Comparison of ENCODE assay signal across 8 cellular contexts in the genomic region with DNA sequence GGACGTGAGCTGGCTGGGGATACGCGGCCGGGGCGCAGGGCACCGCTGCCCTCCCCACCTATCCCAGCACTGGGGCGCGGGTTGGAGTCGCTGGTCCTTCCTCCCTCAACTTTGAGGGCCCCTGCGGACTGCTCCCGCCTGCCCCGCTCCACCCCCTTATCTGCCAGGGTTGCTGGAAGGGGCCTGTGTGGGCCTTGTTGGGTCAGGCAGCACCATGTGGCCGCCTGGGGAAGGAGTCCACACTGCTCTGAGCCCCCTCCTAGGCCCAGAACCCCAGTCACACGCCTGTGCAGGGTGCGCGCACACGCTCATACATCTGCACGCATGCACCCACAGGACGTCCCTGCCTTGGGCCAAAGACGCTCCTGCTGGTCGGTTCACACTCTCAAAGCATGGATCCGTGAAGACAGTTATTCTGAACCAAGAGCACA. TPM values are rescaled to one million over a fixed set of nuclear protein-coding genes. Genes with fewer than 3 reads are reported as not detected.
DNase-seq lines count a peak whose midpoint lies in the region; ATAC-seq and TF ChIP-seq lines count a peak whose summit lies in the region.

No MANE protein-coding gene starts in this region.

- no peaks in the 10 kb centered on the region for H3K79me2 ChIP-seq in PC-9 (ENCODE audit: low read depth)

- TF ChIP-seq EP300 in transverse colon (IDR thresholded peaks at IDR 0.05; ENCODE audit: low read depth): no peak

- WGBS in transverse colon (ENCODE audit: low coverage in 1 of 2), 2 donors: 20% methylated on average over 21 of the region's 22 CpGs; no CpG with 5 or more reads in 1 of the 2 donors

- H3K27ac Mint-ChIP-seq in activated CD4-positive, alpha-beta T cell treated with anti-CD3 and anti-CD28 coated beads, Interleukin-2, amount 10 ng/mL, durations not matched to agents 7 days and 5 days: no peak overlapping the region
- no peak overlapping the region for H3K27ac Mint-ChIP-seq in central memory CD8-positive, alpha-beta T cell (ENCODE audit: low read depth)
- no peak overlapping the region for H3K27ac Mint-ChIP-seq in memory B cell

- ATAC-seq in central memory CD8-positive, alpha-beta T cell (replicated peaks; ENCODE audit: extremely low read depth, poor library complexity, severe bottlenecking): no peak
- no peak for ATAC-seq in memory B cell (ENCODE audit: low read depth)

- H3K36me3 ChIP-seq in transverse colon: no peaks in the 10 kb centered on the region
- H3K36me3 ChIP-seq in PC-9 (ENCODE audit: low read depth): no peaks in the 10 kb centered on the region
- no peaks in the 10 kb centered on the region for H3K36me3 ChIP-seq in effector memory CD4-positive, alpha-beta T cell (ENCODE audit: control insufficient read depth, insufficient read depth, low read length)

- H3K4me2 ChIP-seq in PC-9: no peak overlapping the region

- H3K4me1 Mint-ChIP-seq in activated CD4-positive, alpha-beta T cell treated with anti-CD3 and anti-CD28 coated beads, Interleukin-2, amount 10 ng/mL, durations not matched to agents 7 days and 5 days: peaks cover 2% of the 10 kb centered on the region
- peaks cover 3% of the 10 kb centered on the region for H3K4me1 Mint-ChIP-seq in central memory CD8-positive, alpha-beta T cell
- no peaks in the 10 kb centered on the region for H3K4me1 Mint-ChIP-seq in memory B cell

- peaks cover 0 to 8% (median 1%) of the 10 kb centered on the region in 4 donors for H3K4me1 ChIP-seq in transverse colon
- no peaks in the 10 kb centered on the region for H3K4me1 ChIP-seq in PC-9 (replicated peaks; ENCODE audit: insufficient read depth)
- peaks cover 5% of the 10 kb centered on the region for H3K4me1 ChIP-seq in effector memory CD4-positive, alpha-beta T cell (ENCODE audit: control insufficient read depth, insufficient read depth, low read length, poor library complexity, severe bottlenecking)

- no peak for TF ChIP-seq POLR2A in transverse colon (IDR thresholded peaks at IDR 0.05)

- DNase-seq in activated CD4-positive, alpha-beta T cell treated with anti-CD3 and anti-CD28 coated beads, Interleukin-2, amount 10 ng/mL, durations not matched to agents 7 days and 5 days: no peak
- no peak for DNase-seq in activated CD4-positive, alpha-beta T cell treated with anti-CD3 and anti-CD28 coated beads for 48 hours
- DNase-seq in central memory CD8-positive, alpha-beta T cell (ENCODE audit: low spot score in 2 of 2): no peak
- DNase-seq in memory B cell (ENCODE audit: low spot score in 2 of 2) (no peak), transverse colon (no peak), OCI-M1 (lab: John Stamatoyannopoulos, UW) (no peak), PC-9 (no peak)
- DNase-seq in effector memory CD4-positive, alpha-beta T cell: no peak

- no peaks in the 10 kb centered on the region for H3K36me3 Mint-ChIP-seq in activated CD4-positive, alpha-beta T cell treated with anti-CD3 and anti-CD28 coated beads, Interleukin-2, amount 10 ng/mL, durations not matched to agents 7 days and 5 days (ENCODE audit: low read depth)
- H3K36me3 Mint-ChIP-seq in central memory CD8-positive, alpha-beta T cell (ENCODE audit: insufficient read depth): no peaks in the 10 kb centered on the region
- H3K36me3 Mint-ChIP-seq in memory B cell: no peaks in the 10 kb centered on the region

- H4K20me1 ChIP-seq in PC-9 (ENCODE audit: insufficient read depth): no peaks in the 10 kb centered on the region

- BruUV-seq in PC-9 (replicated peaks; lab: Mats Ljungman, UMichigan): no TSS peak

- intact Hi-C loops in transverse colon (cut with DNase I; ENCODE audit: low total_unique reads): no loop called here
- intact Hi-C loops in PC-9 (cut with micrococcal nuclease; ENCODE audit: unreplicated experiment): no loop called here

- H3K4me3 ChIP-seq in transverse colon (peak overlapping the region; percentile 35 to 49 (median 40)), PC-9 (no peak overlapping the region)
- no peak overlapping the region for H3K4me3 ChIP-seq in effector memory CD4-positive, alpha-beta T cell (ENCODE audit: insufficient read depth, low read depth, low read length, poor library complexity, severe bottlenecking)

- POLR2A ChIA-PET in activated CD4-positive, alpha-beta T cell treated with anti-CD3 and anti-CD28 coated beads, Interleukin-2, amount 10 ng/mL, durations not matched to agents 7 days and 5 days (lab: Charles Lee): no interaction called here
- POLR2A ChIA-PET in PC-9 (lab: Charles Lee; ENCODE audit: unreplicated experiment): no interaction called here

- peaks cover 30% of the 10 kb centered on the region for H3K27me3 ChIP-seq in transverse colon
- peaks cover 8% of the 10 kb centered on the region; the same call in 1 of the 2 replicates for H3K27me3 ChIP-seq in PC-9 (ENCODE audit: insufficient read depth, low read depth)
- peaks cover 12% of the 10 kb centered on the region for H3K27me3 ChIP-seq in effector memory CD4-positive, alpha-beta T cell (replicated peaks; ENCODE audit: control insufficient read depth, insufficient read depth, low read length, poor library complexity, severe bottlenecking)

- peaks cover 42% of the 10 kb centered on the region for H3K27me3 Mint-ChIP-seq in activated CD4-positive, alpha-beta T cell treated with anti-CD3 and anti-CD28 coated beads, Interleukin-2, amount 10 ng/mL, durations not matched to agents 7 days and 5 days
- H3K27me3 Mint-ChIP-seq in central memory CD8-positive, alpha-beta T cell: peaks cover 74% of the 10 kb centered on the region
- peaks cover 38% of the 10 kb centered on the region for H3K27me3 Mint-ChIP-seq in memory B cell

- H3K27ac ChIP-seq in transverse colon (peak overlapping the region in 1 of 4 donors; percentile 55), PC-9 (no peak overlapping the region)
- no peak overlapping the region for H3K27ac ChIP-seq in effector memory CD4-positive, alpha-beta T cell (ENCODE audit: insufficient read depth, low read length, poor library complexity, severe bottlenecking)

- H3K9me3 Mint-ChIP-seq in activated CD4-positive, alpha-beta T cell treated with anti-CD3 and anti-CD28 coated beads, Interleukin-2, amount 10 ng/mL, durations not matched to agents 7 days and 5 days: no peaks in the 10 kb centered on the region
- no peaks in the 10 kb centered on the region for H3K9me3 Mint-ChIP-seq in central memory CD8-positive, alpha-beta T cell
- H3K9me3 Mint-ChIP-seq in memory B cell: no peaks in the 10 kb centered on the region

- H3K9me2 ChIP-seq in PC-9 (ENCODE audit: insufficient read depth): no peaks in the 10 kb centered on the region

- no peak overlapping the region for H2AFZ ChIP-seq in PC-9

- in situ Hi-C loops in transverse colon (cut with MboI; ENCODE audit: low pct_ligation_motif_present in 1 of 4, low pct_unique_long_range_greater_than_20kb in 1 of 4, low sequenced_read_pairs in 3 of 4): loop anchor here in 1 of 4 donors (25.0 kb wide), 1 partner anchor 194 kb away; no protein-coding TSS in a partner anchor

- H3F3A ChIP-seq in PC-9 (ENCODE audit: insufficient read depth, low read depth): no peaks in the 10 kb centered on the region

- peak overlapping the region; percentile 35 for H3K4me3 Mint-ChIP-seq in activated CD4-positive, alpha-beta T cell treated with anti-CD3 and anti-CD28 coated beads, Interleukin-2, amount 10 ng/mL, durations not matched to agents 7 days and 5 days
- peak overlapping the region; percentile 43 for H3K4me3 Mint-ChIP-seq in central memory CD8-positive, alpha-beta T cell
- H3K4me3 Mint-ChIP-seq in memory B cell: peak overlapping the region; percentile 54

- TF ChIP-seq CTCF in transverse colon (IDR thresholded peaks at IDR 0.05): no peak
- TF ChIP-seq CTCF in PC-9 (conservative IDR thresholded peaks at IDR 0.05): no peak

- H3K9me3 ChIP-seq in transverse colon: no peaks in the 10 kb centered on the region
- no peaks in the 10 kb centered on the region for H3K9me3 ChIP-seq in PC-9 (ENCODE audit: insufficient read depth, low read depth)
- no peaks in the 10 kb centered on the region for H3K9me3 ChIP-seq in effector memory CD4-positive, alpha-beta T cell (ENCODE audit: control insufficient read depth, low read length)

- CTCF ChIA-PET in activated CD4-positive, alpha-beta T cell treated with anti-CD3 and anti-CD28 coated beads, Interleukin-2, amount 10 ng/mL, durations not matched to agents 7 days and 5 days (lab: Charles Lee): interaction anchor here (0.9 kb wide), 2 partner anchors 9 to 95 kb away, joined by 3 read pairs; partner anchors contain the start of gene EIF3F
- CTCF ChIA-PET in PC-9 (lab: Charles Lee): no interaction called here

RNA-seq across cellular contexts. Expression of gene TUB, which starts 0.6 kb away (rescaled TPM):
- total RNA-seq in activated CD4-positive, alpha-beta T cell treated with anti-CD3 and anti-CD28 coated beads, Interleukin-2, amount 10 ng/mL, durations not matched to agents 7 days and 5 days: under 1 TPM; 0.08 to 0.12 TPM
- total RNA-seq in transverse colon (1 to 10 TPM in 3 of 4 donors, under 1 TPM in 1; 1.00 to 7.1 (median 2.6) TPM), PC-9 (2021) (not detected in 2 replicates)

Comparison
In these comparisons a context has a peak if more than half of its experiments do, and no peak if none do; other contexts are left out.
1. H3K4me3 ChIP-seq: peak in transverse colon (4 of 4); none in PC-9 (single experiment) and effector memory CD4-positive, alpha-beta T cell (single experiment).
2. Peak in every context shown above with its lines, with median percentiles within 50 percentile points of each other: H3K4me3 Mint-ChIP-seq.